ENCODE assay signal across 11 cellular contexts in the genomic region with DNA sequence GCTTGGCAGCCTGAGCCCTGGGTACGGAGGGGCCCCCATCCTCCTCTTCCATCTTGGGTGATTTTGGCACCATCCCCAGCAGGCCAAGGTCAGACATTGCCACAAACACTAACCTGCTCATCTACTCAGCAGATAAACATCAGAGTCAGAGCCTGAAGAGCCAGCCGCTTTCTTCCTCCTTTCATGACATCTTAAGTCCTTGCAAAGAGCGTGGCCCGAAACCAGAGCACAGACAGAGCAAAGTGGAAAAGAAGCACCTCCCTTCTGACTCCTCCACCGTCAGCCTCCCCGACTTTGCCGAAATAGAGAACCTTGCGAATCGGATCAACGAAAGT. TPM values are rescaled to one million over a fixed set of nuclear protein-coding genes. Genes with fewer than 3 reads are reported as not detected.
DNase-seq lines count a peak whose midpoint lies in the region; TF ChIP-seq lines count a peak whose summit lies in the region.
"Had no signal": no experiment of that assay in that cellular context is flagged by ENCODE, and none has a peak within 500 bp of the region (broad histone marks: within the 10 kb centered on the region; RNA-seq: fewer than 3 reads in every experiment).

No MANE protein-coding gene starts in this region.

- H3K27ac ChIP-seq in neutrophil (peak overlapping the region; percentile 86), right atrium auricular region (no peak overlapping the region)
- H3K27ac ChIP-seq: gastrocnemius medialis had no signal

- H3K36me3 ChIP-seq in neutrophil (no peaks in the 10 kb centered on the region), right atrium auricular region (no peaks in the 10 kb centered on the region)

- TF ChIP-seq CTCF in neutrophil (IDR thresholded peaks at IDR 0.05), result no peak
- TF ChIP-seq CTCF in right atrium auricular region (IDR thresholded peaks at IDR 0.05), result no peak
- no peak for TF ChIP-seq CTCF in chondrocyte (IDR thresholded peaks at IDR 0.05)

- H3K27me3 ChIP-seq in neutrophil (no peaks in the 10 kb centered on the region), right atrium auricular region (no peaks in the 10 kb centered on the region)
- H3K27me3 ChIP-seq: gastrocnemius medialis had no signal

- H3K27ac Mint-ChIP-seq in IgD-negative memory B cell (peak overlapping the region in 2 of 3 donors; percentile 85 to 86), chondrocyte (ENCODE audit: unreplicated experiment) (no peak overlapping the region)
- peak overlapping the region; percentile 100 for H3K27ac Mint-ChIP-seq in activated CD4-positive, alpha-beta T cell treated with anti-CD3 and anti-CD28 coated beads, Interleukin-2, amount 10 ng/mL, durations not matched to agents 24 days and 14 days
- H3K27ac Mint-ChIP-seq in activated naive CD8-positive, alpha-beta T cell, result peak overlapping the region; percentile 92

- H3K36me3 Mint-ChIP-seq in IgD-negative memory B cell, result no peaks in the 10 kb centered on the region
- peaks cover 48% of the 10 kb centered on the region for H3K36me3 Mint-ChIP-seq in activated CD4-positive, alpha-beta T cell treated with anti-CD3 and anti-CD28 coated beads, Interleukin-2, amount 10 ng/mL, durations not matched to agents 24 days and 14 days (ENCODE audit: low read depth)
- no peaks in the 10 kb centered on the region for H3K36me3 Mint-ChIP-seq in activated naive CD8-positive, alpha-beta T cell
- peaks cover 2% of the 10 kb centered on the region for H3K36me3 Mint-ChIP-seq in chondrocyte (ENCODE audit: low read depth)

- H3K27me3 Mint-ChIP-seq in IgD-negative memory B cell (peaks cover 1% of the 10 kb centered on the region), chondrocyte (ENCODE audit: low read depth) (no peaks in the 10 kb centered on the region)
- peaks cover 5% of the 10 kb centered on the region for H3K27me3 Mint-ChIP-seq in activated CD4-positive, alpha-beta T cell treated with anti-CD3 and anti-CD28 coated beads, Interleukin-2, amount 10 ng/mL, durations not matched to agents 24 days and 14 days
- H3K27me3 Mint-ChIP-seq in activated naive CD8-positive, alpha-beta T cell, result no peaks in the 10 kb centered on the region

- DNase-seq in activated CD4-positive, alpha-beta T cell treated with anti-CD3 and anti-CD28 coated beads, Interleukin-2, amount 10 ng/mL, durations not matched to agents 24 days and 14 days, result peak; percentile 80
- DNase-seq in right atrium auricular region (ENCODE audit: low spot score) (no peak), chondrocyte (ENCODE audit: low spot score) (no peak), A172 (ENCODE audit: low spot score) (no peak)
- DNase-seq: gastrocnemius medialis, GOT3, NCI-H1417 treated with DMSO at 0.1 percent for 48 hours, NCI-H446 treated with DMSO at 0.1 percent for 48 hours had no signal

- H3K4me3 Mint-ChIP-seq in IgD-negative memory B cell (peak overlapping the region in 3 of 4 donors; percentile 51 to 87 (median 63)), chondrocyte (ENCODE audit: unreplicated experiment) (no peak overlapping the region)
- H3K4me3 Mint-ChIP-seq in activated CD4-positive, alpha-beta T cell treated with anti-CD3 and anti-CD28 coated beads, Interleukin-2, amount 10 ng/mL, durations not matched to agents 24 days and 14 days, result peak overlapping the region; percentile 93
- peak overlapping the region; percentile 97 for H3K4me3 Mint-ChIP-seq in activated naive CD8-positive, alpha-beta T cell

- peaks cover 69 to 83% of the 10 kb centered on the region in 2 experiments for H3K4me1 ChIP-seq in neutrophil (ENCODE audit: control insufficient read depth in 1 of 2, insufficient read depth in 1 of 2, low read depth in 1 of 2, low read length in 1 of 2)
- peaks cover 0 to 25% of the 10 kb centered on the region in 2 donors for H3K4me1 ChIP-seq in right atrium auricular region

- intact Hi-C loops in activated CD4-positive, alpha-beta T cell treated with anti-CD3 and anti-CD28 coated beads, Interleukin-2, amount 10 ng/mL, durations not matched to agents 24 days and 14 days (cut with micrococcal nuclease), result loop anchor here (2.0 to 5.0 kb wide), 2 partner anchors 274 to 568 kb away; no protein-coding TSS in a partner anchor

- peak overlapping the region; percentile 50 to 61 for H3K4me3 ChIP-seq in neutrophil (ENCODE audit: low read depth in 1 of 2, low read length in 1 of 2)
- no peak overlapping the region for H3K4me3 ChIP-seq in right atrium auricular region
- H3K4me3 ChIP-seq: gastrocnemius medialis had no signal

- peaks cover 30 to 52% (median 37%) of the 10 kb centered on the region in 3 donors for H3K4me1 Mint-ChIP-seq in IgD-negative memory B cell
- peaks cover 78% of the 10 kb centered on the region for H3K4me1 Mint-ChIP-seq in activated CD4-positive, alpha-beta T cell treated with anti-CD3 and anti-CD28 coated beads, Interleukin-2, amount 10 ng/mL, durations not matched to agents 24 days and 14 days
- H3K4me1 Mint-ChIP-seq in activated naive CD8-positive, alpha-beta T cell (ENCODE audit: low read depth), result peaks cover 73% of the 10 kb centered on the region
- peaks cover 30% of the 10 kb centered on the region for H3K4me1 Mint-ChIP-seq in chondrocyte (ENCODE audit: low read depth)

- H3K9me3 ChIP-seq in neutrophil (no peaks in the 10 kb centered on the region), right atrium auricular region (no peaks in the 10 kb centered on the region)
- H3K9me3 ChIP-seq: gastrocnemius medialis had no signal

- H3K9me3 Mint-ChIP-seq in IgD-negative memory B cell (no peaks in the 10 kb centered on the region), chondrocyte (ENCODE audit: low read depth) (no peaks in the 10 kb centered on the region)
- peaks cover 3% of the 10 kb centered on the region for H3K9me3 Mint-ChIP-seq in activated CD4-positive, alpha-beta T cell treated with anti-CD3 and anti-CD28 coated beads, Interleukin-2, amount 10 ng/mL, durations not matched to agents 24 days and 14 days
- H3K9me3 Mint-ChIP-seq in activated naive CD8-positive, alpha-beta T cell (ENCODE audit: low read depth), result no peaks in the 10 kb centered on the region

RNA-seq across cellular contexts. Expression of a gene that starts 32.8 kb away (rescaled TPM):
- 2.1 TPM for polyA plus RNA-seq in IgD-negative memory B cell
- total RNA-seq in activated CD4-positive, alpha-beta T cell treated with anti-CD3 and anti-CD28 coated beads, Interleukin-2, amount 10 ng/mL, durations not matched to agents 24 days and 14 days, result 91.3 and 93.4 TPM in 2 replicates
- 10 to 100 TPM in 1 of 2 donors, 1 to 10 TPM in 1; 9.5 to 16.8 TPM for total RNA-seq in right atrium auricular region
- 25.5 to 98.5 TPM (median 25.7 TPM) in 3 replicates for total RNA-seq in chondrocyte
- total RNA-seq in A172 (2014; rRNA removed; shearing (Covaris generic)), result 89.1 and 96.9 TPM in 2 replicates

Comparison
In these comparisons a context has a peak if more than half of its experiments do, and no peak if none do; other contexts are left out.
1. H3K4me3 ChIP-seq: peak in neutrophil (2 of 2); none in right atrium auricular region (0 of 2).